Comparison of ENCODE assay signal across 29 cellular contexts in genomic region chr15:88830016-88830415, GRCh38. TPM values are rescaled to one million over a fixed set of nuclear protein-coding genes. Genes with fewer than 3 reads are reported as not detected.
"Had no signal": no experiment of that assay in that cellular context is flagged by ENCODE, and none has a peak within 500 bp of the region (broad histone marks: within the 10 kb centered on the region; RNA-seq: fewer than 3 reads in every experiment).

No MANE protein-coding gene starts in this region.

- H3K27me3 ChIP-seq: neural progenitor cell, ovary, right atrium auricular region, right lobe of liver, tibial nerve, uterus had no signal

- H3K4me3 ChIP-seq: left lung, lower lobe of right lung, neural progenitor cell, ovary, right atrium auricular region, right lobe of liver, smooth muscle cell, tibial nerve, uterus had no signal

- H2AFZ ChIP-seq: neural progenitor cell had no signal

- H3K27ac ChIP-seq: left lung, lower lobe of right lung, neural progenitor cell, neutrophil, ovary, right atrium auricular region, right lobe of liver, tibial nerve, uterus had no signal

- FAIRE-seq: islet of Langerhans, kidney had no signal

- H3K4me2 ChIP-seq: neural progenitor cell, smooth muscle cell had no signal

- DNase-seq: hippocampal formation; immature natural killer cell; kidney; left colon; left lung; lower lobe of right lung; mammary epithelial cell; mesenchymal stem cell; naive B cell; natural killer cell; nephron progenitor cell; occipital lobe; ovary; right lobe of liver; stimulated activated CD4-positive, alpha-beta T cell treated with anti-CD3 and anti-CD28 coated beads, Interleukin-1b, Interleukin-23, amount 100 ng/mL, for 48 hours; stimulated activated CD4-positive, alpha-beta T cell treated with anti-CD3 and anti-CD28 coated beads, Interleukin-2, amount 100 ng/mL, for 48 hours; stimulated activated CD4-positive, alpha-beta T cell treated with anti-CD3 and anti-CD28 coated beads, Interleukin-4, amount 100 ng/mL, for 4 hours; stimulated activated CD8-positive, alpha-beta memory T cell treated with anti-CD3 and anti-CD28 coated beads, Interleukin-4, amount 100 ng/mL, for 48 hours; stimulated activated naive CD4-positive, alpha-beta T cell treated with Interleukin-2 at 50 U/mL for 16 hours; stimulated activated naive CD8-positive, alpha-beta T cell treated with anti-CD3 and anti-CD28 coated beads, Interleukin-15, amount 100 ng/mL, for 72 hours; substantia nigra; uterus had no signal

- H3K36me3 ChIP-seq: left lung, lower lobe of right lung, neural progenitor cell, neutrophil, ovary, right atrium auricular region, right lobe of liver, tibial nerve, uterus had no signal

- H3K9me3 ChIP-seq: left lung, lower lobe of right lung, neutrophil, ovary, right atrium auricular region, right lobe of liver, tibial nerve, uterus had no signal

- H3K9ac ChIP-seq: neural progenitor cell had no signal

- H3K4me1 ChIP-seq: left lung, lower lobe of right lung, neural progenitor cell, right atrium auricular region, right lobe of liver, uterus had no signal

RNA-seq across cellular contexts. Expression of gene ACAN, which starts 26.8 kb away (rescaled TPM):
- total RNA-seq: natural killer cell, pulmonary artery endothelial cell, smooth muscle cell had no signal
- polyA plus RNA-seq: immature natural killer cell, smooth muscle cell had no signal
